9 cellular contexts compared by ENCODE assay signal in genomic region chr1:46489638-46490602, GRCh38. TPM values are rescaled to one million over a fixed set of nuclear protein-coding genes. Genes with fewer than 3 reads are reported as not detected.
A peak's percentile ranks its signal among the peaks of the same experiment; 100 is the strongest.
DNase-seq lines count a peak whose midpoint lies in the region; ATAC-seq and TF ChIP-seq lines count a peak whose summit lies in the region.
"Had no signal": no experiment of that assay in that cellular context is flagged by ENCODE, and none has a peak within 500 bp of the region (broad histone marks: within the 10 kb centered on the region; RNA-seq: fewer than 3 reads in every experiment).

Gene DMBX1, plus strand, starts transcription at chr1:46489836. Its CDS starts 17,175 bp downstream, at chr1:46507011.

- ATAC-seq in activated naive CD4-positive, alpha-beta T cell treated with anti-CD3 and anti-CD28 coated beads, Interleukin-2, amount 50 U/mL, for 72 hours = peak; percentile 59 to 80
- ATAC-seq in GM18861 (IDR thresholded peaks at IDR 0.05; ENCODE audit: unreplicated experiment) = no peak

- no peak for TF ChIP-seq POLR2A in spleen (IDR thresholded peaks at IDR 0.05)

- intact Hi-C loops in spleen (cut with DNase I; ENCODE audit: low total_unique reads) = no loop called here

- peaks cover 100% of the 10 kb centered on the region for H3K27me3 ChIP-seq in iPS-18a (ENCODE audit: control insufficient read depth, insufficient read depth, low read length)
- peaks cover 11 to 100% (median 93%) of the 10 kb centered on the region in 7 donors for H3K27me3 ChIP-seq in spleen (replicated peaks in 1 of 7)

- WGBS in spleen, 5 donors = 3 to 4% (median 3%) methylated on average over 48 to 93 of the region's 93 CpGs

- H3K4me3 ChIP-seq in iPS-18a (ENCODE audit: low read length) = peak within 1 kb of the TSS; percentile 69
- peak within 1 kb of the TSS in 7 of 8 donors; percentile 13 to 62 (median 30) for H3K4me3 ChIP-seq in spleen

- TF ChIP-seq CTCF in spleen (IDR thresholded peaks at IDR 0.05 in 8 of 11, conservative IDR thresholded peaks at IDR 0.05 in 3 of 11) = no peak

- H3K9me3 Mint-ChIP-seq in activated naive CD4-positive, alpha-beta T cell treated with anti-CD3 and anti-CD28 coated beads, Interleukin-2, amount 50 U/mL, for 72 hours = no peaks in the 10 kb centered on the region

- no peaks in the 10 kb centered on the region for H3K36me3 ChIP-seq in iPS-18a (ENCODE audit: control insufficient read depth, low read depth, low read length)
- no peaks in the 10 kb centered on the region for H3K36me3 ChIP-seq in spleen

- peaks cover 7 to 11% of the 10 kb centered on the region in 2 donors for H3K36me3 Mint-ChIP-seq in activated naive CD4-positive, alpha-beta T cell treated with anti-CD3 and anti-CD28 coated beads, Interleukin-2, amount 50 U/mL, for 72 hours

- H3K27ac Mint-ChIP-seq in activated naive CD4-positive, alpha-beta T cell treated with anti-CD3 and anti-CD28 coated beads, Interleukin-2, amount 50 U/mL, for 72 hours = peak within 1 kb of the TSS in 1 of 2 donors; percentile 93

- H3K27ac ChIP-seq in iPS-18a (ENCODE audit: low read length) = no peak within 1 kb of the TSS
- H3K27ac ChIP-seq in spleen = no peak within 1 kb of the TSS

- peaks cover 48% of the 10 kb centered on the region for H3K4me1 ChIP-seq in iPS-18a (ENCODE audit: control insufficient read depth, low read depth, low read length)
- peaks cover 8 to 38% (median 26%) of the 10 kb centered on the region in 6 donors for H3K4me1 ChIP-seq in spleen

- peak; percentile 32 for DNase-seq in NCI-H2107 (lab: John Stamatoyannopoulos, UW)
- no peak for DNase-seq in NCI-H2107 treated with DMSO at 0.1 percent for 48 hours (lab: John Stamatoyannopoulos, UW; ENCODE audit: unreplicated experiment)
- DNase-seq in NCI-H2171 (lab: John Stamatoyannopoulos, UW) = peak; percentile 56
- DNase-seq in activated naive CD4-positive, alpha-beta T cell treated with anti-CD3 and anti-CD28 coated beads, Interleukin-2, amount 50 U/mL, for 72 hours (ENCODE audit: low spot score in 2 of 2) = peak in 1 of 2 donors; percentile 55
- DNase-seq in spleen = peak; percentile 70
- no peak for DNase-seq in NCI-H1092 treated with DMSO at 0.1 percent for 48 hours (lab: John Stamatoyannopoulos, UW)

- H3K9me3 ChIP-seq in iPS-18a (ENCODE audit: control insufficient read depth, low read depth, low read length) (no peaks in the 10 kb centered on the region), spleen (no peaks in the 10 kb centered on the region)

- no peak within 1 kb of the TSS for H3K9ac ChIP-seq in iPS-18a (ENCODE audit: low read length)

RNA-seq across cellular contexts. Expression of gene DMBX1, which starts in this region (rescaled TPM):
- under 1 TPM; 0.09 to 0.54 TPM for total RNA-seq in activated naive CD4-positive, alpha-beta T cell treated with anti-CD3 and anti-CD28 coated beads, Interleukin-2, amount 50 U/mL, for 72 hours
- total RNA-seq in spleen = not detected
- not detected for polyA plus RNA-seq in spleen
- polyA plus RNA-seq: BJ had no signal

Comparison
In these comparisons a context has a peak if more than half of its experiments do, and no peak if none do; other contexts are left out.
1. DNase-seq: peak in NCI-H2107 (single experiment) and NCI-H2171 (single experiment); none in NCI-H2107 treated with DMSO at 0.1 percent for 48 hours (single experiment) and NCI-H1092 treated with DMSO at 0.1 percent for 48 hours (single experiment).
2. Peak in ATAC-seq in activated naive CD4-positive, alpha-beta T cell treated with anti-CD3 and anti-CD28 coated beads, Interleukin-2, amount 50 U/mL, for 72 hours; RNA of the gene not detected or under 1 TPM.
3. Peak in DNase-seq and H3K4me3 ChIP-seq in spleen; RNA of the gene not detected or under 1 TPM.